Comparison of ENCODE assay signal across 1 cellular context in the genomic region with DNA sequence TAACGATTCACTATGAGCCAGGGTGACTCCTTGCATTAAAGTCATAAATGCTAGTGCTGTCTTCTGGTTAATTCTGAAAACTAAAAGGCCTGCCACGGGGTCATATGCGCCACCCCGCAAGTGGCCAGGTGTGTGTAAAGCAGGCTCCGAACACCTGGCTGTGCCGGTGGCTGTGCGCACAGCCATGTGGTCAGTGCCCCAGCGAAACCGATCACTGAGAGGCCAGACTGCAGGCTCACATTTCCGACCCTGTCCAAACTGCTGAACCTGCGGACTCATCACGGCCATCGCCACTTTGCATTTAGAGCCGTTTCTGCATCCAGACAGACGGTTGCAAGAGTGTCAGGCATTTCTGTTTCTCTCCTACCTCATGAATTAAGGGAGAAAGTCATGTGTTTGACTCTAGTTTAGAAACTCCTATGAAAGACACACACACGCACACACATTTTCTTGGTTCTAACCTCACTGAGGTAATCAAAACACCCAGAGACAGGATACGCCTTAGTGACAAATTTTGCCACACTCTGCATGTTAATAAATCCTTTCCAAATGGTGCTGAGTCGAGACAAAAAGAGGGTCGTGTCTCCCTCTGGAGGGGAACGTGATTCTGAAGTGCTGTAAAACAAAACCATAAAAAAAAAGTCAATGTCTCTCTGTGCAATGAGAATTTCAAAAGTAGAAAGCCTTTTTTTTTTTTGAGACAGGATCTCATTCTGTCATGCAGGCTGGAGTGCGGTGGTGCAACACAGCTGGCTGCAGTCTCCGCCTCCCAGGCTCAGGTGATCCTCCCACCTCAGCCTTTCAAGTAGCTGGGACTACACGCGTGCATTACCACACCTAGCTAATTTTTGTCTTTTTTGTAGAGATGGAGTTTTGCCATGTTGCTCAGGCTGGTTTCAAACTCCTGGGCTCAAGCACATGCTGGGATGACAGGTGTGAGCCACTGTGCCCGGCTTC.
TF ChIP-seq lines count a peak whose summit lies in the region.

No MANE protein-coding gene starts in this region.

TF ChIP-seq in K562, 482 proteins besides CTCF, POLR2A, EP300 and RAD21:
- no peak for TF ChIP-seq CREM (IDR thresholded peaks at IDR 0.05; ENCODE audit: low read depth)
- TF ChIP-seq TBP (optimal IDR thresholded peaks at IDR 0.05; ENCODE audit: low read depth, low read length): no peak
- TF ChIP-seq ZNF12 (CRISPR knock-in tag; IDR thresholded peaks at IDR 0.05): no peak
- TF ChIP-seq, protein P1, sequence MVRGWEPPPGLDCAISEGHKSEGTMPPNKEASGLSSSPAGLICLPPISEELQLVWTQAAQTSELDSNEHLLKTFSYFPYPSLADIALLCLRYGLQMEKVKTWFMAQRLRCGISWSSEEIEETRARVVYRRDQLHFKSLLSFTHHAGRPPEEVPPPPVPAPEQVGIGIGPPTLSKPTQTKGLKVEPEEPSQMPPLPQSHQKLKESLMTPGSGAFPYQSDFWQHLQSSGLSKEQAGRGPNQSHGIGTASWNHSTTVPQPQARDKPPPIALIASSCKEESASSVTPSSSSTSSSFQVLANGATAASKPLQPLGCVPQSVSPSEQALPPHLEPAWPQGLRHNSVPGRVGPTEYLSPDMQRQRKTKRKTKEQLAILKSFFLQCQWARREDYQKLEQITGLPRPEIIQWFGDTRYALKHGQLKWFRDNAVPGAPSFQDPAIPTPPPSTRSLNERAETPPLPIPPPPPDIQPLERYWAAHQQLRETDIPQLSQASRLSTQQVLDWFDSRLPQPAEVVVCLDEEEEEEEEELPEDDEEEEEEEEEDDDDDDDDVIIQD (CRISPR knock-in tag; IDR thresholded peaks at IDR 0.05): no peak
- TF ChIP-seq, protein P2, sequence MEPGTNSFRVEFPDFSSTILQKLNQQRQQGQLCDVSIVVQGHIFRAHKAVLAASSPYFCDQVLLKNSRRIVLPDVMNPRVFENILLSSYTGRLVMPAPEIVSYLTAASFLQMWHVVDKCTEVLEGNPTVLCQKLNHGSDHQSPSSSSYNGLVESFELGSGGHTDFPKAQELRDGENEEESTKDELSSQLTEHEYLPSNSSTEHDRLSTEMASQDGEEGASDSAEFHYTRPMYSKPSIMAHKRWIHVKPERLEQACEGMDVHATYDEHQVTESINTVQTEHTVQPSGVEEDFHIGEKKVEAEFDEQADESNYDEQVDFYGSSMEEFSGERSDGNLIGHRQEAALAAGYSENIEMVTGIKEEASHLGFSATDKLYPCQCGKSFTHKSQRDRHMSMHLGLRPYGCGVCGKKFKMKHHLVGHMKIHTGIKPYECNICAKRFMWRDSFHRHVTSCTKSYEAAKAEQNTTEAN (CRISPR knock-in tag; IDR thresholded peaks at IDR 0.05): no peak
- no peak for TF ChIP-seq ILF3 (IDR thresholded peaks at IDR 0.05; ENCODE audit: borderline replicate concordance)
- TF ChIP-seq ZNF197 (CRISPR knock-in tag; IDR thresholded peaks at IDR 0.05; ENCODE audit: low read depth): no peak
- TF ChIP-seq, protein P3, sequence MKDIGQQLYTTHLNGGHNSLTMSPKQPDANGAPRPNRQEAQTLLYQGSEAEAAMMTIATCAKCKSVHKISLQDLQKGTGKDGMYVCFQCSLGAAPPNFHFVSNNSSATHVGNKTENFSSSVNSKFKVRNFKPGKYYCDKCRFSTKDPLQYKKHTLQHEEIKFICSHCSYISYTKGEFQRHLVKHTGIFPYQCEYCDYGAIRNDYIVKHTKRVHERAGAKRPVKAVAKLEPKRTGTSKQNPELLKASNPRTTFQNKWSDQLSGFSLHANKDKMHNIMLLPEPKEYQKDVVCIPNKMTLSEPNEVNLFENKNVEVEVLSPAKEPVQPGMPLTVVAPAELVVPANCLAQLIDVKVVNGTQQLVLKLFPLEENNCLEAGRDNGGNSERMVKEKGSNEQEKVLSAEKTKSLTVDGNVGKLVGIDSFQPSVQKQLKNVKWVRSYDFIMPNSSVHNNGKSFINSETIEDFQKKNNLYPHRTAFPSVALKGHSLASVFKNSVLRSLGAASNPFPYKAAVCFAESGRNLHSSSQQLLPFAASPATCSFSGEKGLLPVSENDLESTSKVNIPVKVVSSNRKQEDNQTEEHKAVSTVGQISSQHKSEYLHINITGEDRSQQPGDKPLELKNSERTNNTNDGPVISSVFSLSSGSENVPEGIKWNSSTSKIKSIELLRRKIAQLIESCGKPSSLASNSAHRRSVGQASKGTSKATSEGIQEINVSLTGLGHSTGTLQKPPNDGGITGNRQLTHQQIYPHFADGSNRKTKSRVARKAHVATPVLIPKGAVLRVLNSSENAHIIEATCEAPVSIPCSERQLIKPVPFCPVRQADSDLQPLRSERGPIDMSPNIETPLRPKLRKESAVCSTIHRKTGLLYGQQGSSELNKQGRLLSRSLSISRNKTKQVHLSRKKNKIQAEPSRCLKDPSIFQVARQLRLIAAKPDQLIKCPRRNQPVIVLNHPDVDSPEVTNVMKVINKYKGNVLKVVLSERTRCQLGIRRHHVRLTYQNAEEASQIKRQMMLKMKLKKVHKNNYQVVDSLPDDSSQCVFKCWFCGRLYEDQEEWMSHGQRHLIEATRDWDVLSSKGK (CRISPR knock-in tag; IDR thresholded peaks at IDR 0.05): no peak
TF ChIP-seq in K562: peak in this region for 0.
